8 cellular contexts compared by ENCODE assay signal in genomic region chr17:39777534-39778365, GRCh38. TPM values are rescaled to one million over a fixed set of nuclear protein-coding genes. Genes with fewer than 3 reads are reported as not detected.
DNase-seq lines count a peak whose midpoint lies in the region; ATAC-seq lines count a peak whose summit lies in the region.

No MANE protein-coding gene starts in this region.

- H3K4me1 Mint-ChIP-seq in natural killer cell treated with Interleukin-12 subunit alpha and Interleukin-12 subunit beta and Interleukin-15 and Interleukin-18, amount 100 ng/mL, for 72 hours (ENCODE audit: low read depth in 2 of 2) = peaks cover 69 to 76% of the 10 kb centered on the region in 2 donors

- peak overlapping the region; percentile 90 for H3K4me3 Mint-ChIP-seq in natural killer cell treated with Interleukin-12 subunit alpha and Interleukin-12 subunit beta and Interleukin-15 and Interleukin-18, amount 100 ng/mL, for 72 hours

- H3K27ac Mint-ChIP-seq in natural killer cell treated with Interleukin-12 subunit alpha and Interleukin-12 subunit beta and Interleukin-15 and Interleukin-18, amount 100 ng/mL, for 72 hours = peak overlapping the region; percentile 92 to 95

- in situ Hi-C loops in ACHN (cut with HindIII; ENCODE audit: low pct_ligation_motif_present, low pct_unique_long_range_greater_than_20kb, low sequenced_read_pairs) = no loop called here

- H3K27me3 Mint-ChIP-seq in natural killer cell treated with Interleukin-12 subunit alpha and Interleukin-12 subunit beta and Interleukin-15 and Interleukin-18, amount 100 ng/mL, for 72 hours = no peaks in the 10 kb centered on the region

- no peaks in the 10 kb centered on the region for H3K9me3 Mint-ChIP-seq in natural killer cell treated with Interleukin-12 subunit alpha and Interleukin-12 subunit beta and Interleukin-15 and Interleukin-18, amount 100 ng/mL, for 72 hours

- DNase-seq in NCI-H69 (lab: John Stamatoyannopoulos, UW) = peak; percentile 9
- no peak for DNase-seq in natural killer cell treated with Interleukin-12 subunit alpha and Interleukin-12 subunit beta and Interleukin-15 and Interleukin-18, amount 100 ng/mL, for 72 hours (ENCODE audit: low spot score)
- DNase-seq in NCI-H2081 treated with DMSO at 0.1 percent for 48 hours (lab: John Stamatoyannopoulos, UW) = no peak
- DNase-seq in activated gamma-delta T cell treated with Interleukin-2 at 50 U/mL for 16 hours = no peak
- DNase-seq in AG20443 (ENCODE audit: low spot score) = no peak
- no peak for DNase-seq in ACHN

- H3K36me3 Mint-ChIP-seq in natural killer cell treated with Interleukin-12 subunit alpha and Interleukin-12 subunit beta and Interleukin-15 and Interleukin-18, amount 100 ng/mL, for 72 hours = peaks cover 6% of the 10 kb centered on the region

- ATAC-seq in GM18519 (IDR thresholded peaks at IDR 0.05; ENCODE audit: low FRiP score, unreplicated experiment) = peak; percentile 48
- peak; percentile 60 for ATAC-seq in GM21723 (IDR thresholded peaks at IDR 0.05; ENCODE audit: unreplicated experiment)
- peak; percentile 30 to 66 for ATAC-seq in natural killer cell treated with Interleukin-12 subunit alpha and Interleukin-12 subunit beta and Interleukin-15 and Interleukin-18, amount 100 ng/mL, for 72 hours

RNA-seq across cellular contexts. Expression of gene GRB7, which starts 40.0 kb away (rescaled TPM):
- total RNA-seq in natural killer cell treated with Interleukin-12 subunit alpha and Interleukin-12 subunit beta and Interleukin-15 and Interleukin-18, amount 100 ng/mL, for 72 hours = under 1 TPM in 1 of 2 donors, not detected in 1; 0.36 TPM

RNA-seq across cellular contexts. Expression of gene MIEN1, which starts 47.4 kb away (rescaled TPM):
- total RNA-seq in natural killer cell treated with Interleukin-12 subunit alpha and Interleukin-12 subunit beta and Interleukin-15 and Interleukin-18, amount 100 ng/mL, for 72 hours = 10 to 100 TPM; 56.3 to 64.6 TPM
